Comparison of ENCODE assay signal across 25 cellular contexts in genomic region chr1:193850745-193851144, GRCh38.
DNase-seq lines count a peak whose midpoint lies in the region; ATAC-seq and TF ChIP-seq lines count a peak whose summit lies in the region.
"Had no signal": no experiment of that assay in that cellular context is flagged by ENCODE, and none has a peak within 500 bp of the region (broad histone marks: within the 10 kb centered on the region; RNA-seq: fewer than 3 reads in every experiment).

No MANE protein-coding gene starts in this region.

- H3K27ac Mint-ChIP-seq in stimulated activated effector memory CD8-positive, alpha-beta T cell treated with anti-CD3 and anti-CD28 coated beads, Interleukin-12 subunit alpha, Interleukin-12 subunit beta, amount 100 ng/mL, for 72 hours = no peak overlapping the region
- no peak overlapping the region for H3K27ac Mint-ChIP-seq in progenitor cell of endocrine pancreas
- H3K27ac Mint-ChIP-seq: activated CD4-positive, alpha-beta memory T cell treated with anti-CD3 and anti-CD28 coated beads for 36 hours; activated naive CD8-positive, alpha-beta T cell; B cell; CD8-positive, alpha-beta T cell; stimulated activated naive B cell treated with anti-CD40 and anti-IgM and Interleukin-4, amounts not matched to agents 10 μg/mL and 1 μg/mL and 100 μg/mL, for 72 hours had no signal

- no peaks in the 10 kb centered on the region for H3K36me3 Mint-ChIP-seq in stimulated activated effector memory CD8-positive, alpha-beta T cell treated with anti-CD3 and anti-CD28 coated beads, Interleukin-12 subunit alpha, Interleukin-12 subunit beta, amount 100 ng/mL, for 72 hours
- no peaks in the 10 kb centered on the region for H3K36me3 Mint-ChIP-seq in progenitor cell of endocrine pancreas (ENCODE audit: insufficient read depth)
- H3K36me3 Mint-ChIP-seq: activated naive CD8-positive, alpha-beta T cell; CD8-positive, alpha-beta T cell; stimulated activated naive B cell treated with anti-CD40 and anti-IgM and Interleukin-4, amounts not matched to agents 10 μg/mL and 1 μg/mL and 100 μg/mL, for 72 hours had no signal

- DNase-seq in DMS53 treated with DMSO at 0.1 percent for 48 hours (lab: John Stamatoyannopoulos, UW; ENCODE audit: unreplicated experiment) = peak; percentile 13
- peak; percentile 94 for DNase-seq in NCI-H1092 treated with DMSO at 0.1 percent for 48 hours (lab: John Stamatoyannopoulos, UW)
- peak; percentile 76 for DNase-seq in NCI-H748 (lab: John Stamatoyannopoulos, UW; ENCODE audit: unreplicated experiment)
- peak; percentile 2 for DNase-seq in astrocyte of the spinal cord (ENCODE audit: low read depth, low spot score)
- DNase-seq in stimulated activated effector memory CD8-positive, alpha-beta T cell treated with anti-CD3 and anti-CD28 coated beads, Interleukin-12 subunit alpha, Interleukin-12 subunit beta, amount 100 ng/mL, for 72 hours (ENCODE audit: low spot score in 2 of 2) = no peak
- no peak for DNase-seq in GM10266 (ENCODE audit: extremely low spot score)
- no peak for DNase-seq in progenitor cell of endocrine pancreas (ENCODE audit: low spot score, unreplicated experiment)
- DNase-seq: activated CD4-positive, alpha-beta memory T cell treated with anti-CD3 and anti-CD28 coated beads for 36 hours; activated CD4-positive, CD25-positive, alpha-beta regulatory T cell treated with anti-CD3 and anti-CD28 coated beads, Interleukin-2, amount 50 U/mL, for 72 hours; aorta; CD8-positive, alpha-beta T cell; DMS 273 treated with DMSO at 0.1 percent for 48 hours; hippocampal formation; NCI-H187; sigmoid colon; stimulated activated CD4-positive, alpha-beta T cell treated with anti-CD3 and anti-CD28 coated beads, Interleukin-4, amount 100 ng/mL, for 4 hours; stimulated activated naive B cell treated with anti-CD40 and anti-IgM and Interleukin-4, amounts not matched to agents 10 μg/mL and 1 μg/mL and 100 μg/mL, for 72 hours; upper lobe of left lung had no signal

- peaks cover 6% of the 10 kb centered on the region for H3K9me3 Mint-ChIP-seq in stimulated activated effector memory CD8-positive, alpha-beta T cell treated with anti-CD3 and anti-CD28 coated beads, Interleukin-12 subunit alpha, Interleukin-12 subunit beta, amount 100 ng/mL, for 72 hours
- H3K9me3 Mint-ChIP-seq in progenitor cell of endocrine pancreas (ENCODE audit: low read depth) = no peaks in the 10 kb centered on the region
- H3K9me3 Mint-ChIP-seq: CD8-positive, alpha-beta T cell; central memory CD8-positive, alpha-beta T cell had no signal

- H3K4me3 Mint-ChIP-seq in stimulated activated effector memory CD8-positive, alpha-beta T cell treated with anti-CD3 and anti-CD28 coated beads, Interleukin-12 subunit alpha, Interleukin-12 subunit beta, amount 100 ng/mL, for 72 hours = no peak overlapping the region
- no peak overlapping the region for H3K4me3 Mint-ChIP-seq in progenitor cell of endocrine pancreas (ENCODE audit: low read depth)
- H3K4me3 Mint-ChIP-seq: activated CD4-positive, alpha-beta memory T cell treated with anti-CD3 and anti-CD28 coated beads for 36 hours; activated naive CD8-positive, alpha-beta T cell; B cell; CD8-positive, alpha-beta T cell; central memory CD8-positive, alpha-beta T cell; stimulated activated naive B cell treated with anti-CD40 and anti-IgM and Interleukin-4, amounts not matched to agents 10 μg/mL and 1 μg/mL and 100 μg/mL, for 72 hours had no signal

- in situ Hi-C loops in astrocyte of the spinal cord (cut with HindIII; ENCODE audit: low sequenced_read_pairs) = no loop called here

- no peaks in the 10 kb centered on the region for H3K27me3 Mint-ChIP-seq in progenitor cell of endocrine pancreas
- H3K27me3 Mint-ChIP-seq: activated CD4-positive, alpha-beta memory T cell treated with anti-CD3 and anti-CD28 coated beads for 36 hours; activated naive CD8-positive, alpha-beta T cell; B cell; central memory CD8-positive, alpha-beta T cell; stimulated activated naive B cell treated with anti-CD40 and anti-IgM and Interleukin-4, amounts not matched to agents 10 μg/mL and 1 μg/mL and 100 μg/mL, for 72 hours had no signal

- H3K4me1 Mint-ChIP-seq in stimulated activated effector memory CD8-positive, alpha-beta T cell treated with anti-CD3 and anti-CD28 coated beads, Interleukin-12 subunit alpha, Interleukin-12 subunit beta, amount 100 ng/mL, for 72 hours = peaks cover 5% of the 10 kb centered on the region
- peaks cover 4% of the 10 kb centered on the region for H3K4me1 Mint-ChIP-seq in progenitor cell of endocrine pancreas (ENCODE audit: low read depth)
- H3K4me1 Mint-ChIP-seq: B cell; central memory CD8-positive, alpha-beta T cell; stimulated activated naive B cell treated with anti-CD40 and anti-IgM and Interleukin-4, amounts not matched to agents 10 μg/mL and 1 μg/mL and 100 μg/mL, for 72 hours had no signal

- no peak overlapping the region for H3K4me3 ChIP-seq in astrocyte of the spinal cord (ENCODE audit: low read depth, low read length)
- H3K4me3 ChIP-seq: HAP-1, prostate gland, sigmoid colon, SJCRH30, upper lobe of left lung had no signal

- ATAC-seq in activated CD4-positive, CD25-positive, alpha-beta regulatory T cell treated with anti-CD3 and anti-CD28 coated beads, Interleukin-2, amount 50 U/mL, for 24 hours = no peak
- ATAC-seq in stimulated activated effector memory CD8-positive, alpha-beta T cell treated with anti-CD3 and anti-CD28 coated beads, Interleukin-12 subunit alpha, Interleukin-12 subunit beta, amount 100 ng/mL, for 72 hours = no peak
- ATAC-seq: CD8-positive, alpha-beta T cell; stimulated activated naive B cell treated with anti-CD40 and anti-IgM and Interleukin-4, amounts not matched to agents 10 μg/mL and 1 μg/mL and 100 μg/mL, for 72 hours had no signal

- TF ChIP-seq CTCF in astrocyte of the spinal cord (IDR thresholded peaks at IDR 0.05; ENCODE audit: low read depth, low read length) (no peak), GM10266 (IDR thresholded peaks at IDR 0.05; ENCODE audit: control insufficient read depth, insufficient read depth, low read depth, missing control alignments) (no peak), progenitor cell of endocrine pancreas (IDR thresholded peaks at IDR 0.05; ENCODE audit: unreplicated experiment) (no peak)

Comparison
In these comparisons a context has a peak if more than half of its experiments do, and no peak if none do; other contexts are left out.
1. DNase-seq: peak in DMS53 treated with DMSO at 0.1 percent for 48 hours (single experiment), NCI-H1092 treated with DMSO at 0.1 percent for 48 hours (single experiment), NCI-H748 (single experiment) and astrocyte of the spinal cord (single experiment); none in stimulated activated effector memory CD8-positive, alpha-beta T cell treated with anti-CD3 and anti-CD28 coated beads, Interleukin-12 subunit alpha, Interleukin-12 subunit beta, amount 100 ng/mL, for 72 hours (0 of 2), GM10266 (single experiment) and progenitor cell of endocrine pancreas (single experiment).